ENCODE assay signal across 2 cellular contexts in the genomic region with DNA sequence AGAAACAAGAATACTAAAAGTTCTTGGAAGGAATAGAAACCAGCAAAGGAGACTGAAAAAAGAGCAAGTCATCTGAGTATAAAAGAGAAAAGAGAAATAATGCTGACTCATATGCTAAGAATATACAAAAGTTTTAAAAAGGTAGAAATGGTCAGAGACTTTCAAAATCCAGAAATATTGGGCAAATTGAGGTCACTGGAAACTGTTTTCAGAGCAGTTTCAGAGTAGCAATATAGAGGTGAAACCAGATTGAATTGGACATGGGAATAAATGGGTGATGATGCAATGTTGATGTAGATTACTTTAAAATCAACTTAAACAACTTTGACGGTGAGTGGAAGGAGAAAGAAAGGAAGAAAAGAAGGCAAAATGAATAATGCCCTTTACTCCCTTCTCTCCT.
TF ChIP-seq lines count a peak whose summit lies in the region.

No MANE protein-coding gene starts in this region.

TF ChIP-seq in IMR-90, 13 proteins besides CTCF, POLR2A, EP300 and RAD21:
- peak; percentile 66; the same call in 1 of the 2 replicates for TF ChIP-seq NFE2L2 (IDR thresholded peaks at IDR 0.05; ENCODE audit: low read depth, low read length)
- peak; percentile 69 for TF ChIP-seq CEBPB (IDR thresholded peaks at IDR 0.05; ENCODE audit: low read depth, low read length)
- no peak for TF ChIP-seq RFX5 (IDR thresholded peaks at IDR 0.05; ENCODE audit: low read depth, low read length)
- peak; percentile 78 for TF ChIP-seq MAFK (IDR thresholded peaks at IDR 0.05; ENCODE audit: low read depth, low read length)

TF ChIP-seq in K562, 482 proteins besides CTCF, POLR2A, EP300 and RAD21 (continues in another document):
- no peak for TF ChIP-seq THRB (CRISPR knock-in tag; conservative IDR thresholded peaks at IDR 0.05)
- TF ChIP-seq, protein P1, sequence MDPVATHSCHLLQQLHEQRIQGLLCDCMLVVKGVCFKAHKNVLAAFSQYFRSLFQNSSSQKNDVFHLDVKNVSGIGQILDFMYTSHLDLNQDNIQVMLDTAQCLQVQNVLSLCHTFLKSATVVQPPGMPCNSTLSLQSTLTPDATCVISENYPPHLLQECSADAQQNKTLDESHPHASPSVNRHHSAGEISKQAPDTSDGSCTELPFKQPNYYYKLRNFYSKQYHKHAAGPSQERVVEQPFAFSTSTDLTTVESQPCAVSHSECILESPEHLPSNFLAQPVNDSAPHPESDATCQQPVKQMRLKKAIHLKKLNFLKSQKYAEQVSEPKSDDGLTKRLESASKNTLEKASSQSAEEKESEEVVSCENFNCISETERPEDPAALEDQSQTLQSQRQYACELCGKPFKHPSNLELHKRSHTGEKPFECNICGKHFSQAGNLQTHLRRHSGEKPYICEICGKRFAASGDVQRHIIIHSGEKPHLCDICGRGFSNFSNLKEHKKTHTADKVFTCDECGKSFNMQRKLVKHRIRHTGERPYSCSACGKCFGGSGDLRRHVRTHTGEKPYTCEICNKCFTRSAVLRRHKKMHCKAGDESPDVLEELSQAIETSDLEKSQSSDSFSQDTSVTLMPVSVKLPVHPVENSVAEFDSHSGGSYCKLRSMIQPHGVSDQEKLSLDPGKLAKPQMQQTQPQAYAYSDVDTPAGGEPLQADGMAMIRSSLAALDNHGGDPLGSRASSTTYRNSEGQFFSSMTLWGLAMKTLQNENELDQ (CRISPR knock-in tag; IDR thresholded peaks at IDR 0.05; ENCODE audit: borderline replicate concordance): no peak
- TF ChIP-seq IRF9 (tag; IDR thresholded peaks at IDR 0.05): peak; percentile 81
- TF ChIP-seq MNT (conservative IDR thresholded peaks at IDR 0.05): peak in 1 of 2 experiments; percentile 25; a peak in 1 of 4 replicates
- peak; percentile 39; the same call in 1 of the 2 replicates for TF ChIP-seq ZBTB2 (IDR thresholded peaks at IDR 0.05)
- 0 out of 2 replicates have a peak, but pooled peaks have one; percentile 27 for TF ChIP-seq RBFOX2 (IDR thresholded peaks at IDR 0.05; ENCODE audit: low read depth, low read length)
- TF ChIP-seq ATF7 (IDR thresholded peaks at IDR 0.05): peak; percentile 49; the same call in 1 of the 2 replicates
- TF ChIP-seq ZBTB1 (CRISPR knock-in tag; IDR thresholded peaks at IDR 0.05; ENCODE audit: borderline replicate concordance, low read depth): no peak
- no peak for TF ChIP-seq JUN (IDR thresholded peaks at IDR 0.05; ENCODE audit: borderline replicate concordance, low read depth, low read length)
- no peak for TF ChIP-seq JUN (CRISPR knock-in tag; IDR thresholded peaks at IDR 0.05; ENCODE audit: borderline replicate concordance)
- TF ChIP-seq, protein P2, sequence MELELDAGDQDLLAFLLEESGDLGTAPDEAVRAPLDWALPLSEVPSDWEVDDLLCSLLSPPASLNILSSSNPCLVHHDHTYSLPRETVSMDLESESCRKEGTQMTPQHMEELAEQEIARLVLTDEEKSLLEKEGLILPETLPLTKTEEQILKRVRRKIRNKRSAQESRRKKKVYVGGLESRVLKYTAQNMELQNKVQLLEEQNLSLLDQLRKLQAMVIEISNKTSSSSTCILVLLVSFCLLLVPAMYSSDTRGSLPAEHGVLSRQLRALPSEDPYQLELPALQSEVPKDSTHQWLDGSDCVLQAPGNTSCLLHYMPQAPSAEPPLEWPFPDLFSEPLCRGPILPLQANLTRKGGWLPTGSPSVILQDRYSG (tag; conservative IDR thresholded peaks at IDR 0.05; ENCODE audit: low read depth): 0 out of 2 replicates have a peak, but pooled peaks have one; percentile 35
- TF ChIP-seq SREBF2 (CRISPR knock-in tag; IDR thresholded peaks at IDR 0.05): no peak
- no peak for TF ChIP-seq FOXO4 (CRISPR knock-in tag; IDR thresholded peaks at IDR 0.05)
- TF ChIP-seq SP2 (IDR thresholded peaks at IDR 0.05; ENCODE audit: extremely low read depth, low read depth, low read length, poor library complexity, severe bottlenecking): no peak
- TF ChIP-seq, protein P3, sequence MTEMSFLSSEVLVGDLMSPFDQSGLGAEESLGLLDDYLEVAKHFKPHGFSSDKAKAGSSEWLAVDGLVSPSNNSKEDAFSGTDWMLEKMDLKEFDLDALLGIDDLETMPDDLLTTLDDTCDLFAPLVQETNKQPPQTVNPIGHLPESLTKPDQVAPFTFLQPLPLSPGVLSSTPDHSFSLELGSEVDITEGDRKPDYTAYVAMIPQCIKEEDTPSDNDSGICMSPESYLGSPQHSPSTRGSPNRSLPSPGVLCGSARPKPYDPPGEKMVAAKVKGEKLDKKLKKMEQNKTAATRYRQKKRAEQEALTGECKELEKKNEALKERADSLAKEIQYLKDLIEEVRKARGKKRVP (CRISPR knock-in tag; IDR thresholded peaks at IDR 0.05): peak; percentile 89; the same call in 1 of the 2 replicates
- TF ChIP-seq, protein P4, sequence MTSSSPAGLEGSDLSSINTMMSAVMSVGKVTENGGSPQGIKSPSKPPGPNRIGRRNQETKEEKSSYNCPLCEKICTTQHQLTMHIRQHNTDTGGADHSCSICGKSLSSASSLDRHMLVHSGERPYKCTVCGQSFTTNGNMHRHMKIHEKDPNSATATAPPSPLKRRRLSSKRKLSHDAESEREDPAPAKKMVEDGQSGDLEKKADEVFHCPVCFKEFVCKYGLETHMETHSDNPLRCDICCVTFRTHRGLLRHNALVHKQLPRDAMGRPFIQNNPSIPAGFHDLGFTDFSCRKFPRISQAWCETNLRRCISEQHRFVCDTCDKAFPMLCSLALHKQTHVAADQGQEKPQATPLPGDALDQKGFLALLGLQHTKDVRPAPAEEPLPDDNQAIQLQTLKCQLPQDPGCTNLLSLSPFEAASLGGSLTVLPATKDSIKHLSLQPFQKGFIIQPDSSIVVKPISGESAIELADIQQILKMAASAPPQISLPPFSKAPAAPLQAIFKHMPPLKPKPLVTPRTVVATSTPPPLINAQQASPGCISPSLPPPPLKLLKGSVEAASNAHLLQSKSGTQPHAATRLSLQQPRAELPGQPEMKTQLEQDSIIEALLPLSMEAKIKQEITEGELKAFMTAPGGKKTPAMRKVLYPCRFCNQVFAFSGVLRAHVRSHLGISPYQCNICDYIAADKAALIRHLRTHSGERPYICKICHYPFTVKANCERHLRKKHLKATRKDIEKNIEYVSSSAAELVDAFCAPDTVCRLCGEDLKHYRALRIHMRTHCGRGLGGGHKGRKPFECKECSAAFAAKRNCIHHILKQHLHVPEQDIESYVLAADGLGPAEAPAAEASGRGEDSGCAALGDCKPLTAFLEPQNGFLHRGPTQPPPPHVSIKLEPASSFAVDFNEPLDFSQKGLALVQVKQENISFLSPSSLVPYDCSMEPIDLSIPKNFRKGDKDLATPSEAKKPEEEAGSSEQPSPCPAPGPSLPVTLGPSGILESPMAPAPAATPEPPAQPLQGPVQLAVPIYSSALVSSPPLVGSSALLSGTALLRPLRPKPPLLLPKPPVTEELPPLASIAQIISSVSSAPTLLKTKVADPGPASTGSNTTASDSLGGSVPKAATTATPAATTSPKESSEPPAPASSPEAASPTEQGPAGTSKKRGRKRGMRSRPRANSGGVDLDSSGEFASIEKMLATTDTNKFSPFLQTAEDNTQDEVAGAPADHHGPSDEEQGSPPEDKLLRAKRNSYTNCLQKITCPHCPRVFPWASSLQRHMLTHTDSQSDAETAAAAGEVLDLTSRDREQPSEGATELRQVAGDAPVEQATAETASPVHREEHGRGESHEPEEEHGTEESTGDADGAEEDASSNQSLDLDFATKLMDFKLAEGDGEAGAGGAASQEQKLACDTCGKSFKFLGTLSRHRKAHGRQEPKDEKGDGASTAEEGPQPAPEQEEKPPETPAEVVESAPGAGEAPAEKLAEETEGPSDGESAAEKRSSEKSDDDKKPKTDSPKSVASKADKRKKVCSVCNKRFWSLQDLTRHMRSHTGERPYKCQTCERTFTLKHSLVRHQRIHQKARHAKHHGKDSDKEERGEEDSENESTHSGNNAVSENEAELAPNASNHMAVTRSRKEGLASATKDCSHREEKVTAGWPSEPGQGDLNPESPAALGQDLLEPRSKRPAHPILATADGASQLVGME (CRISPR knock-in tag; IDR thresholded peaks at IDR 0.05): no peak
- TF ChIP-seq HDAC3 (IDR thresholded peaks at IDR 0.05; ENCODE audit: borderline replicate concordance, partially characterized antibody): peak; percentile 44
- 0 out of 2 replicates have a peak, but pooled peaks have one; percentile 14 for TF ChIP-seq ZNF436 (CRISPR knock-in tag; IDR thresholded peaks at IDR 0.05)
- TF ChIP-seq ARNT (IDR thresholded peaks at IDR 0.05): peak in 1 of 2 experiments; percentile 86; a peak in 2 of 4 replicates
- TF ChIP-seq GATAD2B (IDR thresholded peaks at IDR 0.05; ENCODE audit: borderline replicate concordance): peak; percentile 66
- TF ChIP-seq TAL1 (IDR thresholded peaks at IDR 0.05): no peak
- no peak for TF ChIP-seq ZNF707 (CRISPR knock-in tag; conservative IDR thresholded peaks at IDR 0.05)
- TF ChIP-seq MEF2A (IDR thresholded peaks at IDR 0.05; ENCODE audit: control insufficient read depth, low read depth, low read length): peak; percentile 40; the same call in 1 of the 2 replicates
- peak; percentile 54; the same call in 1 of the 2 replicates for TF ChIP-seq JUND (IDR thresholded peaks at IDR 0.05; ENCODE audit: borderline replicate concordance, low read depth, low read length)
- TF ChIP-seq JUND (tag; IDR thresholded peaks at IDR 0.05; ENCODE audit: borderline replicate concordance, low read depth, low read length): peak; percentile 70; the same call in 2 of the 3 replicates
- TF ChIP-seq MAFG (tag; conservative IDR thresholded peaks at IDR 0.05): peak; percentile 100
- TF ChIP-seq PHB2 (IDR thresholded peaks at IDR 0.05; ENCODE audit: low read depth): no peak
- TF ChIP-seq DPF2 (IDR thresholded peaks at IDR 0.05): peak; percentile 93
- TF ChIP-seq, protein P5, sequence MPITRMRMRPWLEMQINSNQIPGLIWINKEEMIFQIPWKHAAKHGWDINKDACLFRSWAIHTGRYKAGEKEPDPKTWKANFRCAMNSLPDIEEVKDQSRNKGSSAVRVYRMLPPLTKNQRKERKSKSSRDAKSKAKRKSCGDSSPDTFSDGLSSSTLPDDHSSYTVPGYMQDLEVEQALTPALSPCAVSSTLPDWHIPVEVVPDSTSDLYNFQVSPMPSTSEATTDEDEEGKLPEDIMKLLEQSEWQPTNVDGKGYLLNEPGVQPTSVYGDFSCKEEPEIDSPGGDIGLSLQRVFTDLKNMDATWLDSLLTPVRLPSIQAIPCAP (CRISPR knock-in tag; IDR thresholded peaks at IDR 0.05; ENCODE audit: borderline replicate concordance): no peak
- no peak for TF ChIP-seq ZFP30 (CRISPR knock-in tag; IDR thresholded peaks at IDR 0.05; ENCODE audit: borderline replicate concordance)
- 0 out of 2 replicates have a peak, but pooled peaks have one; percentile 9 for TF ChIP-seq ZNF24 (IDR thresholded peaks at IDR 0.05)
- TF ChIP-seq NR2C1 (IDR thresholded peaks at IDR 0.05): 0 out of 2 replicates have a peak, but pooled peaks have one; percentile 15
- 0 out of 2 replicates have a peak, but pooled peaks have one; percentile 30 for TF ChIP-seq NR2C1 (tag; IDR thresholded peaks at IDR 0.05)
